In the genomic region with DNA sequence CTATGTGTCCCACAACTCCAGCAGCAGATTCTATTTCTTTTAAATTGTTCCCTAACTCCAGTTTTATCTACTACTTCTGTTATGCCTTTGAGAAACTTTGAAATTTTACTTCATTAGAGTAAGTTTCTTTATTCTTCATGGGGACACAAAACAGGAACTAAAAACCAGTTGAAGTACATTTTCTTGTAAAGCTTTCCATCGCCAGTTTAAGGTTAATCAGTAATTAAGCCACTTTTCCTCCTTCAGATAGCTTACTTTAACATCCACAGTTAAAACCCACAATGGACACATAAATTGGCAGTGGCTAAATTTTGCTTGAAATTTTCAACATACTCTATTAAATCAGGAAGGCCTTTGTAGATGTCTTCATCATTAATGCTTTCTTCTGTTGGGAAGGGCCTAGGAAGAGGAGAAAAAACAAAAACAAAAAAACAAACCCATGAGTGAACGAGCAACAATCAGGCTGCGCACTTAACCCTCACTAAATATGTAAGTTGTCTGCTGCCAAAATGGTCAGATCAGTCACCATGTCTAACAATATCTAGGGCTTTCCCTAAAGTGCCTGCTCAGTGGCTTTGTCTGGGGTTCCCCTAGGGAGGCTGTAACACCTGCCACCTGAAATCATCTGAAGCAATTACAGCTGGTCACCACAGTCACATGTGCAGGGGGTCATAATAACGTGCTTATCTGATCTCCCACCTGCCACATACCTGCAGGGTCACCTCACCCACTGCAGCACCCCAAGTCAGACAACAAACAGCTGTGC, we compare ENCODE assay signal across 8 cellular contexts.
DNase-seq lines count a peak whose midpoint lies in the region; ATAC-seq and TF ChIP-seq lines count a peak whose summit lies in the region.

No MANE protein-coding gene starts in this region.

- H3K9me3 ChIP-seq in esophagus squamous epithelium, result no peaks in the 10 kb centered on the region

- no peaks in the 10 kb centered on the region for H3K36me3 ChIP-seq in esophagus squamous epithelium

- ATAC-seq in GM18907 (IDR thresholded peaks at IDR 0.05; ENCODE audit: unreplicated experiment) (peak; percentile 97), GM21786 (IDR thresholded peaks at IDR 0.05; ENCODE audit: unreplicated experiment) (peak; percentile 93), HG03565 (IDR thresholded peaks at IDR 0.05; ENCODE audit: unreplicated experiment) (peak; percentile 96)

- no peak for TF ChIP-seq POLR2A in esophagus squamous epithelium (IDR thresholded peaks at IDR 0.05)

- H3K4me3 ChIP-seq in esophagus squamous epithelium, result no peak overlapping the region

- no peaks in the 10 kb centered on the region for H3K27me3 ChIP-seq in esophagus squamous epithelium

- DNase-seq in left kidney (ENCODE audit: low read depth, low spot score) (peak; percentile 32), esophagus squamous epithelium (lab: John Stamatoyannopoulos, UW) (no peak), NCI-H2029 (lab: John Stamatoyannopoulos, UW) (no peak), hypothalamus (lab: John Stamatoyannopoulos, UW) (no peak), NCI-H526 treated with DMSO at 0.1 percent for 48 hours (lab: John Stamatoyannopoulos, UW) (no peak)

- intact Hi-C loops in esophagus squamous epithelium (cut with DNase I), result no loop called here

- 69 to 86% methylated on average over 4 of the region's 4 CpGs for WGBS in esophagus squamous epithelium, 2 donors

- no peaks in the 10 kb centered on the region for H3K4me1 ChIP-seq in esophagus squamous epithelium

- no peak overlapping the region for H3K27ac ChIP-seq in esophagus squamous epithelium

- no peak for TF ChIP-seq CTCF in esophagus squamous epithelium (IDR thresholded peaks at IDR 0.05)
